Comparison of ENCODE assay signal across 1 cellular context in the genomic region with DNA sequence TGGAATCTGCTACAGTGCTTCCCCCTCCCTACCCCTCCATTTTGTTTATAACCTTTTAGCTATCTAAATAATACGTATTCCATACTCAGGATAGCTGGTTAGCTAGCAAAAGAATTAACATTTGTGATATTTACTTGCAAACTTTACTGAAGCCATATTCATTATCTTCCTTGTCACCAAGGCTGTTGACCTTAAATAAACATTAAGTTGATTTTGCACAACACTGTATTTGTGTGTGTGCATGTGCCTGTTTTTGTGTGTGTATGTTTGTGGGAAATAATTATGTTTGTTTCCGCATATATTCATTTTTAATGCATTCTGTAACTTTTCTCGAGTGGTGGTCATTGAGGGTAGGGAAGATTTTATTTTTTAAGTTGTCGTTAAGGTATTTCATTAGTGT.
TF ChIP-seq lines count a peak whose summit lies in the region.

No MANE protein-coding gene starts in this region.

TF ChIP-seq in HepG2, 621 proteins besides CTCF, POLR2A, EP300 and RAD21:
- TF ChIP-seq FOXP1 (IDR thresholded peaks at IDR 0.05) (no peak), FOXP1 (CRISPR knock-in tag; IDR thresholded peaks at IDR 0.05) (0 out of 2 replicates have a peak, but pooled peaks have one; percentile 27), ZNF17 (CRISPR knock-in tag; IDR thresholded peaks at IDR 0.05) (no peak)
TF ChIP-seq in HepG2: peak in this region for 1.
